19 cellular contexts compared by ENCODE assay signal in the genomic region with DNA sequence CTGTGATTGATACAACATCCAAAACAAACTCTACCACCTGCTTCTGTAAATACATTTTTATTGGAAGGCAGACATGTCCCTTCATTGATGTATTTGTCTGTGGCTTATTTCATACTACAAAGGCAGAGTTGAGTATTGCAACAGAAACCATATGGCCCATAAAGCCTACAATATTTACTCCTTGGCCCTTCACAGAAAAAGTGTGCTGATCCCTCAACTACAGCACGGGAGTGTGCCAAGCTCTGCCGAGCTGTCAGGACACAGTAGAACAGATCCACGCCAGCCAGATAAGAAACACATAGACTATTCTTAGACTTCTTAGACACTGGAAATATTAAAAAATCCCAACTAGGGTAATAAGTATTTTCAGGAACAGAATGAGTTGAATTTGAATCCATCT. TPM values are rescaled to one million over a fixed set of nuclear protein-coding genes. Genes with fewer than 3 reads are reported as not detected.
"Had no signal": no experiment of that assay in that cellular context is flagged by ENCODE, and none has a peak within 500 bp of the region (broad histone marks: within the 10 kb centered on the region; RNA-seq: fewer than 3 reads in every experiment).

No MANE protein-coding gene starts in this region.

- ATAC-seq: activated CD4-positive, CD25-positive, alpha-beta regulatory T cell treated with anti-CD3 and anti-CD28 coated beads, Interleukin-2, amount 50 U/mL, for 24 hours; activated CD8-positive, alpha-beta T cell treated with anti-CD3 and anti-CD28 coated beads, Interleukin-2, amount 10 ng/mL, durations not matched to agents 7 days and 5 days; activated T-cell treated with anti-CD3 and anti-CD28 coated beads, Interleukin-2, amount 50 U/mL, for 4 hours; sciatic nerve; stimulated activated memory B cell treated with anti-CD40 and anti-IgM and Interleukin-4, amounts not matched to agents 10 μg/mL and 1 μg/mL and 100 μg/mL, for 72 hours had no signal

- H3K27me3 ChIP-seq: brain microvascular endothelial cell, upper lobe of left lung had no signal

- H3K9me3 ChIP-seq: thoracic aorta, upper lobe of left lung had no signal

- H3K4me1 Mint-ChIP-seq: activated CD4-positive, alpha-beta T cell treated with anti-CD3 and anti-CD28 coated beads, Interleukin-2, amount 10 ng/mL, durations not matched to agents 7 days and 5 days; central memory CD8-positive, alpha-beta T cell had no signal

- H3K4me3 ChIP-seq: thoracic aorta, upper lobe of left lung had no signal

- H3K36me3 ChIP-seq: brain microvascular endothelial cell, thoracic aorta, upper lobe of left lung had no signal

- H3K4me1 ChIP-seq: upper lobe of left lung had no signal

- H3K4me3 Mint-ChIP-seq: activated CD4-positive, alpha-beta T cell treated with anti-CD3 and anti-CD28 coated beads, Interleukin-2, amount 10 ng/mL, durations not matched to agents 7 days and 5 days; activated CD8-positive, alpha-beta T cell treated with anti-CD3 and anti-CD28 coated beads, Interleukin-2, amount 10 ng/mL, durations not matched to agents 7 days and 5 days; activated naive CD4-positive, alpha-beta T cell treated with anti-CD3 and anti-CD28 coated beads for 36 hours; activated T-cell treated with anti-CD3 and anti-CD28 coated beads, Interleukin-2, amount 50 U/mL, for 4 hours; central memory CD8-positive, alpha-beta T cell; stimulated activated memory B cell treated with anti-CD40 and anti-IgM and Interleukin-4, amounts not matched to agents 10 μg/mL and 1 μg/mL and 100 μg/mL, for 72 hours had no signal

- H3K9me3 Mint-ChIP-seq: activated CD4-positive, alpha-beta T cell treated with anti-CD3 and anti-CD28 coated beads, Interleukin-2, amount 10 ng/mL, durations not matched to agents 7 days and 5 days; activated naive CD4-positive, alpha-beta T cell treated with anti-CD3 and anti-CD28 coated beads for 36 hours; activated T-cell treated with anti-CD3 and anti-CD28 coated beads, Interleukin-2, amount 50 U/mL, for 4 hours; central memory CD8-positive, alpha-beta T cell; stimulated activated memory B cell treated with anti-CD40 and anti-IgM and Interleukin-4, amounts not matched to agents 10 μg/mL and 1 μg/mL and 100 μg/mL, for 72 hours had no signal

- H3K27ac Mint-ChIP-seq: activated CD4-positive, alpha-beta T cell treated with anti-CD3 and anti-CD28 coated beads, Interleukin-2, amount 10 ng/mL, durations not matched to agents 7 days and 5 days; activated CD8-positive, alpha-beta T cell treated with anti-CD3 and anti-CD28 coated beads, Interleukin-2, amount 10 ng/mL, durations not matched to agents 7 days and 5 days; activated naive CD4-positive, alpha-beta T cell treated with anti-CD3 and anti-CD28 coated beads for 36 hours; progenitor cell of endocrine pancreas; stimulated activated memory B cell treated with anti-CD40 and anti-IgM and Interleukin-4, amounts not matched to agents 10 μg/mL and 1 μg/mL and 100 μg/mL, for 72 hours had no signal

- DNase-seq: activated CD4-positive, alpha-beta T cell treated with anti-CD3 and anti-CD28 coated beads, Interleukin-2, amount 10 ng/mL, durations not matched to agents 7 days and 5 days; activated CD8-positive, alpha-beta T cell treated with anti-CD3 and anti-CD28 coated beads, Interleukin-2, amount 10 ng/mL, durations not matched to agents 7 days and 5 days; activated naive CD4-positive, alpha-beta T cell treated with anti-CD3 and anti-CD28 coated beads for 36 hours; activated T-cell treated with anti-CD3 and anti-CD28 coated beads, Interleukin-2, amount 50 U/mL, for 4 hours; anterior cingulate cortex; brain microvascular endothelial cell; cortex of kidney; effector CD4-positive, alpha-beta T cell; occipital lobe; stimulated activated CD4-positive, alpha-beta T cell treated with anti-CD3 and anti-CD28 coated beads, Interleukin-4, amount 100 ng/mL, for 4 hours; T1000; upper lobe of left lung had no signal

- H3K27ac ChIP-seq: brain microvascular endothelial cell, thoracic aorta, upper lobe of left lung had no signal

- H3K27me3 Mint-ChIP-seq: central memory CD8-positive, alpha-beta T cell; progenitor cell of endocrine pancreas; stimulated activated memory B cell treated with anti-CD40 and anti-IgM and Interleukin-4, amounts not matched to agents 10 μg/mL and 1 μg/mL and 100 μg/mL, for 72 hours had no signal

RNA-seq across cellular contexts. Expression of a gene that starts 13.2 kb away (rescaled TPM):
- polyA plus RNA-seq: neural cell had no signal
